1 cellular context compared by ENCODE assay signal in genomic region chr20:6122873-6123649, GRCh38.
TF ChIP-seq lines count a peak whose summit lies in the region.

Gene FERMT1, minus strand, starts transcription at chr20:6123030. Its CDS starts 3,476 bp downstream, at chr20:6119554.

TF ChIP-seq in GM12878, 131 proteins besides CTCF, POLR2A, EP300 and RAD21 (continued from another document and continues in another):
- TF ChIP-seq ZBTB11 (CRISPR knock-in tag; IDR thresholded peaks at IDR 0.05) (no peak), IRF5 (IDR thresholded peaks at IDR 0.05; ENCODE audit: borderline replicate concordance) (no peak), E4F1 (IDR thresholded peaks at IDR 0.05; ENCODE audit: borderline replicate concordance, partially characterized antibody) (peak; percentile 32), BCL11A (IDR thresholded peaks at IDR 0.05; ENCODE audit: low read depth, low read length) (no peak), TAF1 (IDR thresholded peaks at IDR 0.05; ENCODE audit: borderline replicate concordance, low read depth, low read length) (no peak), MYC (IDR thresholded peaks at IDR 0.05; ENCODE audit: insufficient read depth, insufficient read length, insufficient replicate concordance, low read length, severe bottlenecking) (no peak), GABPA (IDR thresholded peaks at IDR 0.05; ENCODE audit: low read depth) (no peak), BMI1 (IDR thresholded peaks at IDR 0.05; ENCODE audit: borderline replicate concordance) (no peak), CBX5 (IDR thresholded peaks at IDR 0.05; ENCODE audit: low read depth) (no peak), POLR2AphosphoS2 (IDR thresholded peaks at IDR 0.05; ENCODE audit: low read depth, low read length) (no peak), POLR2AphosphoS5 (IDR thresholded peaks at IDR 0.05; ENCODE audit: low read length) (no peak), ATF2 (IDR thresholded peaks at IDR 0.05; ENCODE audit: low read length) (no peak), SMAD1 (IDR thresholded peaks at IDR 0.05; ENCODE audit: low read depth, partially characterized antibody) (no peak), CHD2 (IDR thresholded peaks at IDR 0.05; ENCODE audit: borderline replicate concordance, low read depth, low read length) (no peak), ZBTB40 (IDR thresholded peaks at IDR 0.05; ENCODE audit: borderline replicate concordance) (no peak), CHD1 (IDR thresholded peaks at IDR 0.05; ENCODE audit: low read depth, low read length) (no peak), BCL3 (IDR thresholded peaks at IDR 0.05; ENCODE audit: borderline replicate concordance, insufficient read depth, low read depth, low read length, poor library complexity, severe bottlenecking) (no peak), NR2C1 (IDR thresholded peaks at IDR 0.05) (no peak), SRF (IDR thresholded peaks at IDR 0.05; ENCODE audit: low read depth in 2 of 2, low read length in 2 of 2) (no peak), KAT2A (conservative IDR thresholded peaks at IDR 0.05; ENCODE audit: control insufficient read depth, low read depth, low read length) (no peak), ZNF687 (IDR thresholded peaks at IDR 0.05) (peak; percentile 54)
- TF ChIP-seq, protein P1, sequence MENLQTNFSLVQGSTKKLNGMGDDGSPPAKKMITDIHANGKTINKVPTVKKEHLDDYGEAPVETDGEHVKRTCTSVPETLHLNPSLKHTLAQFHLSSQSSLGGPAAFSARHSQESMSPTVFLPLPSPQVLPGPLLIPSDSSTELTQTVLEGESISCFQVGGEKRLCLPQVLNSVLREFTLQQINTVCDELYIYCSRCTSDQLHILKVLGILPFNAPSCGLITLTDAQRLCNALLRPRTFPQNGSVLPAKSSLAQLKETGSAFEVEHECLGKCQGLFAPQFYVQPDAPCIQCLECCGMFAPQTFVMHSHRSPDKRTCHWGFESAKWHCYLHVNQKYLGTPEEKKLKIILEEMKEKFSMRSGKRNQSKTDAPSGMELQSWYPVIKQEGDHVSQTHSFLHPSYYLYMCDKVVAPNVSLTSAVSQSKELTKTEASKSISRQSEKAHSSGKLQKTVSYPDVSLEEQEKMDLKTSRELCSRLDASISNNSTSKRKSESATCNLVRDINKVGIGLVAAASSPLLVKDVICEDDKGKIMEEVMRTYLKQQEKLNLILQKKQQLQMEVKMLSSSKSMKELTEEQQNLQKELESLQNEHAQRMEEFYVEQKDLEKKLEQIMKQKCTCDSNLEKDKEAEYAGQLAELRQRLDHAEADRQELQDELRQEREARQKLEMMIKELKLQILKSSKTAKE (IDR thresholded peaks at IDR 0.05; ENCODE audit: low read depth, poor library complexity, severe bottlenecking) = no peak
- TF ChIP-seq, protein P2, sequence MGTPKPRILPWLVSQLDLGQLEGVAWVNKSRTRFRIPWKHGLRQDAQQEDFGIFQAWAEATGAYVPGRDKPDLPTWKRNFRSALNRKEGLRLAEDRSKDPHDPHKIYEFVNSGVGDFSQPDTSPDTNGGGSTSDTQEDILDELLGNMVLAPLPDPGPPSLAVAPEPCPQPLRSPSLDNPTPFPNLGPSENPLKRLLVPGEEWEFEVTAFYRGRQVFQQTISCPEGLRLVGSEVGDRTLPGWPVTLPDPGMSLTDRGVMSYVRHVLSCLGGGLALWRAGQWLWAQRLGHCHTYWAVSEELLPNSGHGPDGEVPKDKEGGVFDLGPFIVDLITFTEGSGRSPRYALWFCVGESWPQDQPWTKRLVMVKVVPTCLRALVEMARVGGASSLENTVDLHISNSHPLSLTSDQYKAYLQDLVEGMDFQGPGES (IDR thresholded peaks at IDR 0.05) = no peak
- TF ChIP-seq, protein P3, sequence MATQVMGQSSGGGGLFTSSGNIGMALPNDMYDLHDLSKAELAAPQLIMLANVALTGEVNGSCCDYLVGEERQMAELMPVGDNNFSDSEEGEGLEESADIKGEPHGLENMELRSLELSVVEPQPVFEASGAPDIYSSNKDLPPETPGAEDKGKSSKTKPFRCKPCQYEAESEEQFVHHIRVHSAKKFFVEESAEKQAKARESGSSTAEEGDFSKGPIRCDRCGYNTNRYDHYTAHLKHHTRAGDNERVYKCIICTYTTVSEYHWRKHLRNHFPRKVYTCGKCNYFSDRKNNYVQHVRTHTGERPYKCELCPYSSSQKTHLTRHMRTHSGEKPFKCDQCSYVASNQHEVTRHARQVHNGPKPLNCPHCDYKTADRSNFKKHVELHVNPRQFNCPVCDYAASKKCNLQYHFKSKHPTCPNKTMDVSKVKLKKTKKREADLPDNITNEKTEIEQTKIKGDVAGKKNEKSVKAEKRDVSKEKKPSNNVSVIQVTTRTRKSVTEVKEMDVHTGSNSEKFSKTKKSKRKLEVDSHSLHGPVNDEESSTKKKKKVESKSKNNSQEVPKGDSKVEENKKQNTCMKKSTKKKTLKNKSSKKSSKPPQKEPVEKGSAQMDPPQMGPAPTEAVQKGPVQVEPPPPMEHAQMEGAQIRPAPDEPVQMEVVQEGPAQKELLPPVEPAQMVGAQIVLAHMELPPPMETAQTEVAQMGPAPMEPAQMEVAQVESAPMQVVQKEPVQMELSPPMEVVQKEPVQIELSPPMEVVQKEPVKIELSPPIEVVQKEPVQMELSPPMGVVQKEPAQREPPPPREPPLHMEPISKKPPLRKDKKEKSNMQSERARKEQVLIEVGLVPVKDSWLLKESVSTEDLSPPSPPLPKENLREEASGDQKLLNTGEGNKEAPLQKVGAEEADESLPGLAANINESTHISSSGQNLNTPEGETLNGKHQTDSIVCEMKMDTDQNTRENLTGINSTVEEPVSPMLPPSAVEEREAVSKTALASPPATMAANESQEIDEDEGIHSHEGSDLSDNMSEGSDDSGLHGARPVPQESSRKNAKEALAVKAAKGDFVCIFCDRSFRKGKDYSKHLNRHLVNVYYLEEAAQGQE (IDR thresholded peaks at IDR 0.05; ENCODE audit: low read depth, low read length) = no peak
